27 cellular contexts compared by ENCODE assay signal in the genomic region with DNA sequence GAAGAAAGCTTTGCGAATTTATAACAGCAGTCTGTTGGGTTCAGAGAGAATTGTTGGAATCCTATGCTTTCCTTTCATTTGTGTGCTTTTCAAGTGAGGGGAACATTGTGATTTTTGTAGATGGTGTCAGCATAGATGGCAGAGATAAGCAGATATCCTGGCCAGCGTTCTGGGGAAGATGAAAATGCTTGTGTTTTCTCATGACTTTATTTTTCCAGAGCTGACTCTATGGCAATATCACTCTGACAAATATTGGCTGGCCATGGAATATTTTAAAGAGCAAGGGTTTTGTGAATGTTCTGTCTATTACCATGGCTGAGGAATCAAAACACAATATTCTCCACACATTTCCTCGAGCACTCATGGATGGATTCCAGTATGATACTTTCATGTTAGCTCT.
"Had no signal": no experiment of that assay in that cellular context is flagged by ENCODE, and none has a peak within 500 bp of the region (broad histone marks: within the 10 kb centered on the region; RNA-seq: fewer than 3 reads in every experiment).

No MANE protein-coding gene starts in this region.

- H3K27ac Mint-ChIP-seq: activated CD4-positive, alpha-beta memory T cell treated with anti-CD3 and anti-CD28 coated beads, Interleukin-2, amount 10 ng/mL, durations not matched to agents 7 days and 5 days; activated naive CD4-positive, alpha-beta T cell treated with anti-CD3 and anti-CD28 coated beads, Interleukin-2, amount 50 U/mL, for 24 hours; activated naive CD8-positive, alpha-beta T cell treated with anti-CD3 and anti-CD28 coated beads, Interleukin-2, amount 50 U/mL, for 24 hours; activated T-cell treated with anti-CD3 and anti-CD28 coated beads, Interleukin-2, amount 50 U/mL, for 24 hours; effector memory CD8-positive, alpha-beta T cell; naive thymus-derived CD8-positive, alpha-beta T cell; T-helper 17 cell had no signal

- H3K9me3 Mint-ChIP-seq: activated naive CD4-positive, alpha-beta T cell treated with anti-CD3 and anti-CD28 coated beads, Interleukin-2, amount 50 U/mL, for 24 hours; activated naive CD8-positive, alpha-beta T cell treated with anti-CD3 and anti-CD28 coated beads, Interleukin-2, amount 50 U/mL, for 24 hours; neural crest cell had no signal

- DNase-seq: activated CD4-positive, alpha-beta memory T cell treated with anti-CD3 and anti-CD28 coated beads, Interleukin-2, amount 10 ng/mL, durations not matched to agents 7 days and 5 days; activated CD4-positive, alpha-beta T cell treated with anti-CD3 and anti-CD28 coated beads for 48 hours; activated CD8-positive, alpha-beta memory T cell treated with anti-CD3 and anti-CD28 coated beads, Interleukin-2, amount 50 U/mL, for 48 hours; activated gamma-delta T cell; activated naive CD8-positive, alpha-beta T cell treated with anti-CD3 and anti-CD28 coated beads, Interleukin-2, amount 50 U/mL, for 24 hours; activated T-cell treated with anti-CD3 and anti-CD28 coated beads, Interleukin-2, amount 50 U/mL, for 24 hours; amygdala; effector memory CD8-positive, alpha-beta T cell; kidney glomerular epithelial cell; lower lobe of right lung; mesenchymal stem cell; naive thymus-derived CD8-positive, alpha-beta T cell; nucleus accumbens; pancreas; psoas muscle; stimulated activated CD4-positive, alpha-beta T cell treated with anti-CD3 and anti-CD28 coated beads, Interleukin-2, amount 100 ng/mL, for 48 hours; stimulated activated naive CD4-positive, alpha-beta T cell treated with Interleukin-2 at 50 U/mL for 16 hours; T-helper 17 cell; T1000; testis; WERI-Rb-1 had no signal

- H3K4me1 ChIP-seq: lower lobe of right lung, pancreas, testis had no signal

- ATAC-seq: activated CD4-positive, CD25-positive, alpha-beta regulatory T cell treated with anti-CD3 and anti-CD28 coated beads, Interleukin-2, amount 50 U/mL, for 24 hours; activated naive CD8-positive, alpha-beta T cell treated with anti-CD3 and anti-CD28 coated beads, Interleukin-2, amount 50 U/mL, for 24 hours; effector memory CD8-positive, alpha-beta T cell; esophagus mucosa; left lobe of liver; lower lobe of right lung; naive thymus-derived CD8-positive, alpha-beta T cell; pancreas; psoas muscle; T-helper 17 cell had no signal

- H3K4me3 ChIP-seq: lower lobe of right lung, pancreas, psoas muscle, right atrium auricular region, testis had no signal

- H3K9me3 ChIP-seq: lower lobe of right lung, pancreas, psoas muscle, right atrium auricular region, testis had no signal

- H3K36me3 ChIP-seq: lower lobe of right lung, pancreas, right atrium auricular region, WERI-Rb-1 had no signal

- H3K27ac ChIP-seq: lower lobe of right lung, pancreas, psoas muscle, right atrium auricular region, testis, WERI-Rb-1 had no signal

- H3K36me3 Mint-ChIP-seq: activated naive CD4-positive, alpha-beta T cell treated with anti-CD3 and anti-CD28 coated beads, Interleukin-2, amount 50 U/mL, for 24 hours; naive thymus-derived CD8-positive, alpha-beta T cell had no signal

- H3K4me3 Mint-ChIP-seq: activated CD4-positive, alpha-beta memory T cell treated with anti-CD3 and anti-CD28 coated beads, Interleukin-2, amount 10 ng/mL, durations not matched to agents 7 days and 5 days; activated naive CD4-positive, alpha-beta T cell treated with anti-CD3 and anti-CD28 coated beads, Interleukin-2, amount 50 U/mL, for 24 hours; activated naive CD8-positive, alpha-beta T cell treated with anti-CD3 and anti-CD28 coated beads, Interleukin-2, amount 50 U/mL, for 24 hours; activated T-cell treated with anti-CD3 and anti-CD28 coated beads, Interleukin-2, amount 50 U/mL, for 24 hours; effector memory CD8-positive, alpha-beta T cell; naive thymus-derived CD8-positive, alpha-beta T cell; neural crest cell; T-helper 17 cell had no signal

- H3K27me3 Mint-ChIP-seq: activated CD4-positive, alpha-beta memory T cell treated with anti-CD3 and anti-CD28 coated beads, Interleukin-2, amount 10 ng/mL, durations not matched to agents 7 days and 5 days; activated naive CD4-positive, alpha-beta T cell treated with anti-CD3 and anti-CD28 coated beads, Interleukin-2, amount 50 U/mL, for 24 hours; activated T-cell treated with anti-CD3 and anti-CD28 coated beads, Interleukin-2, amount 50 U/mL, for 24 hours; effector memory CD8-positive, alpha-beta T cell; T-helper 17 cell had no signal

- H3K4me1 Mint-ChIP-seq: activated CD4-positive, alpha-beta memory T cell treated with anti-CD3 and anti-CD28 coated beads, Interleukin-2, amount 10 ng/mL, durations not matched to agents 7 days and 5 days; activated naive CD4-positive, alpha-beta T cell treated with anti-CD3 and anti-CD28 coated beads, Interleukin-2, amount 50 U/mL, for 24 hours; activated naive CD8-positive, alpha-beta T cell treated with anti-CD3 and anti-CD28 coated beads, Interleukin-2, amount 50 U/mL, for 24 hours; naive thymus-derived CD8-positive, alpha-beta T cell; neural crest cell; T-helper 17 cell had no signal

- H3K27me3 ChIP-seq: pancreas, right atrium auricular region, testis had no signal
